8 cellular contexts compared by ENCODE assay signal in genomic region chr11:117877120-117877784, GRCh38. TPM values are rescaled to one million over a fixed set of nuclear protein-coding genes. Genes with fewer than 3 reads are reported as not detected.
DNase-seq lines count a peak whose midpoint lies in the region; ATAC-seq and TF ChIP-seq lines count a peak whose summit lies in the region.

No MANE protein-coding gene starts in this region.

- no peak for TF ChIP-seq CTCF in Peyer's patch (IDR thresholded peaks at IDR 0.05)
- no peak for TF ChIP-seq CTCF in heart right ventricle (IDR thresholded peaks at IDR 0.05)

- no peak for TF ChIP-seq POLR2A in Peyer's patch (IDR thresholded peaks at IDR 0.05)

- WGBS in heart right ventricle, 2 donors, result 19 to 23% methylated on average over 12 of the region's 12 CpGs
- WGBS in GM23248 (ENCODE audit: low coverage in 1 of 2, low lambda C conversion rate in 2 of 2, missing lambda C conversion rate in 2 of 2), 2 experiments, result 29 to 30% methylated on average over 12 of the region's 12 CpGs

- peak; percentile 16 to 56 (median 34) for ATAC-seq in heart right ventricle
- ATAC-seq in HG03571 (IDR thresholded peaks at IDR 0.05; ENCODE audit: unreplicated experiment), result no peak
- no peak for ATAC-seq in GM21390 (IDR thresholded peaks at IDR 0.05; ENCODE audit: unreplicated experiment)

- no peak overlapping the region for H3K9ac ChIP-seq in GM23248

- H3K4me1 ChIP-seq in Peyer's patch, result peaks cover 0 to 18% (median 8%) of the 10 kb centered on the region in 4 donors
- peaks cover 6 to 56% (median 50%) of the 10 kb centered on the region in 9 donors for H3K4me1 ChIP-seq in heart right ventricle
- H3K4me1 ChIP-seq in GM23248 (ENCODE audit: insufficient read depth), result no peaks in the 10 kb centered on the region

- in situ Hi-C loops in GM23248 (cut with MboI), result no loop called here

- H3K79me2 ChIP-seq in GM23248 (ENCODE audit: insufficient read depth), result no peaks in the 10 kb centered on the region

- H3K27ac ChIP-seq in Peyer's patch, result peak overlapping the region; percentile 46 to 79 (median 56)
- peak overlapping the region; percentile 38 to 96 (median 86) for H3K27ac ChIP-seq in heart right ventricle
- no peak overlapping the region for H3K27ac ChIP-seq in GM23248

- intact Hi-C loops in heart right ventricle (cut with DNase I) (no loop called here), posterior vena cava (cut with DNase I) (no loop called here)

- peak overlapping the region; percentile 36 to 61 (median 43) for H3K4me3 ChIP-seq in Peyer's patch
- H3K4me3 ChIP-seq in heart right ventricle, result peak overlapping the region; percentile 47 to 88 (median 73)
- H3K4me3 ChIP-seq in GM23248, result no peak overlapping the region

- no peaks in the 10 kb centered on the region for H4K20me1 ChIP-seq in GM23248 (ENCODE audit: insufficient read depth)

- DNase-seq in DMS79 (lab: John Stamatoyannopoulos, UW), result peak; percentile 50
- DNase-seq in Peyer's patch, result no peak
- peak in 1 of 2 donors; percentile 73 for DNase-seq in heart right ventricle
- DNase-seq in posterior vena cava (ENCODE audit: low spot score), result peak; percentile 85
- DNase-seq in GM23248, result no peak
- no peak for DNase-seq in OCI-M2 (lab: John Stamatoyannopoulos, UW; ENCODE audit: unreplicated experiment)

- H3K27me3 ChIP-seq in Peyer's patch (peaks cover 0 to 7% of the 10 kb centered on the region in 2 donors), heart right ventricle (peaks cover 0 to 70% (median 12%) of the 10 kb centered on the region in 7 donors), GM23248 (replicated peaks; ENCODE audit: insufficient read depth) (peaks cover 61% of the 10 kb centered on the region)

- no peaks in the 10 kb centered on the region for H3K36me3 ChIP-seq in Peyer's patch
- H3K36me3 ChIP-seq in heart right ventricle, result no peaks in the 10 kb centered on the region
- no peaks in the 10 kb centered on the region for H3K36me3 ChIP-seq in GM23248 (ENCODE audit: low read depth)

- H3F3A ChIP-seq in GM23248 (ENCODE audit: insufficient read depth), result no peaks in the 10 kb centered on the region

- no peak overlapping the region for H2AFZ ChIP-seq in GM23248

- no peak overlapping the region for H3K4me2 ChIP-seq in GM23248 (ENCODE audit: unreplicated experiment)

- H3K9me3 ChIP-seq in Peyer's patch (no peaks in the 10 kb centered on the region), heart right ventricle (no peaks in the 10 kb centered on the region), GM23248 (ENCODE audit: low read depth) (no peaks in the 10 kb centered on the region)

- no peaks in the 10 kb centered on the region for H3K9me2 ChIP-seq in GM23248 (ENCODE audit: insufficient read depth)

RNA-seq across cellular contexts. Expression of gene FXYD6, which starts 0.8 kb away (rescaled TPM):
- total RNA-seq in Peyer's patch, result 10 to 100 TPM in 3 of 4 donors, 1 to 10 TPM in 1; 5.1 to 41.3 (median 14.0) TPM
- 10 to 100 TPM; 22.0 to 42.5 (median 30.4) TPM for total RNA-seq in heart right ventricle
- polyA plus RNA-seq in heart right ventricle, result 10 to 100 TPM; 62.3 to 65.2 TPM
- total RNA-seq in posterior vena cava, result 100 to 1,000 TPM in 1 of 2 donors, 10 to 100 TPM in 1; 62.8 to 107 TPM
- not detected in 2 replicates for total RNA-seq in GM23248 (2014; rRNA removed; shearing (Covaris generic))
- 0.20 TPM in 1 of 2 replicates, not detected in the other for polyA plus RNA-seq in GM23248 (2016; fragmentation: Nextera tagmentation; extraction: Ambion mirVana)

RNA-seq across cellular contexts. Expression of gene TMPRSS13, which starts 52.0 kb away (rescaled TPM):
- total RNA-seq in Peyer's patch (not detected), heart right ventricle (under 1 TPM in 3 of 10 donors, not detected in 7; 0.07 to 0.32 (median 0.18) TPM), posterior vena cava (under 1 TPM; 0.24 to 0.37 TPM)
- polyA plus RNA-seq in heart right ventricle (under 1 TPM; 0.03 to 0.22 TPM), GM23248 (2016; fragmentation: Nextera tagmentation; extraction: Ambion mirVana) (not detected in 2 replicates)
- total RNA-seq in GM23248 (2014; rRNA removed; shearing (Covaris generic)), result not detected in 2 replicates

RNA-seq across cellular contexts. Expression of gene FXYD2, which starts 52.7 kb away (rescaled TPM):
- total RNA-seq in Peyer's patch (1 to 10 TPM in 1 of 4 donors, under 1 TPM in 1, not detected in 2; 0.67 to 1.7 TPM), heart right ventricle (1 to 10 TPM in 7 of 10 donors, under 1 TPM in 3; 0.40 to 3.2 (median 1.4) TPM), posterior vena cava (1 to 10 TPM; 3.6 to 4.5 TPM)
- polyA plus RNA-seq in heart right ventricle (1 to 10 TPM; 1.9 to 6.0 TPM), GM23248 (2016; fragmentation: Nextera tagmentation; extraction: Ambion mirVana) (not detected in 2 replicates)
- total RNA-seq in GM23248 (2014; rRNA removed; shearing (Covaris generic)), result not detected in 2 replicates

Comparison
In these comparisons a context has a peak if more than half of its experiments do, and no peak if none do; other contexts are left out.
1. DNase-seq: peak in DMS79 (single experiment) and posterior vena cava (single experiment); none in Peyer's patch (0 of 3), GM23248 (single experiment) and OCI-M2 (single experiment).
2. ATAC-seq: peak in heart right ventricle (8 of 8); none in HG03571 (single experiment) and GM21390 (single experiment).